7 cellular contexts compared by ENCODE assay signal in genomic region chr1:3170566-3171453, GRCh38.
DNase-seq lines count a peak whose midpoint lies in the region; ATAC-seq, FAIRE-seq and TF ChIP-seq lines count a peak whose summit lies in the region.

No MANE protein-coding gene starts in this region.

- peak overlapping the region; percentile 74 for H3K4me3 Mint-ChIP-seq in dendritic cell treated with granulocyte-macrophage colony-stimulating factor and Interleukin-4, amounts not matched to agents 40 ng/mL and 50 ng/mL, for 4 days

- intact Hi-C loops in dendritic cell treated with granulocyte-macrophage colony-stimulating factor and Interleukin-4, amounts not matched to agents 40 ng/mL and 50 ng/mL, for 4 days (cut with micrococcal nuclease): no loop called here
- intact Hi-C loops in mucosa of descending colon (cut with DNase I, micrococcal nuclease): no loop called here

- H3K36me3 ChIP-seq in mucosa of descending colon (ENCODE audit: low read depth): no peaks in the 10 kb centered on the region

- ATAC-seq in mucosa of descending colon (peak; percentile 75), HG03280 (IDR thresholded peaks at IDR 0.05; ENCODE audit: unreplicated experiment) (no peak)

- H3K9me3 ChIP-seq in mucosa of descending colon: no peaks in the 10 kb centered on the region

- no peaks in the 10 kb centered on the region for H3K36me3 Mint-ChIP-seq in dendritic cell treated with granulocyte-macrophage colony-stimulating factor and Interleukin-4, amounts not matched to agents 40 ng/mL and 50 ng/mL, for 4 days (ENCODE audit: low read depth)

- H3K4me1 Mint-ChIP-seq in dendritic cell treated with granulocyte-macrophage colony-stimulating factor and Interleukin-4, amounts not matched to agents 40 ng/mL and 50 ng/mL, for 4 days (ENCODE audit: low read depth): peaks cover 34% of the 10 kb centered on the region

- no peaks in the 10 kb centered on the region for H3K9me3 Mint-ChIP-seq in dendritic cell treated with granulocyte-macrophage colony-stimulating factor and Interleukin-4, amounts not matched to agents 40 ng/mL and 50 ng/mL, for 4 days

- no peak overlapping the region for H3K4me3 ChIP-seq in mucosa of descending colon

- DNase-seq in NCI-H2196 (lab: John Stamatoyannopoulos, UW; ENCODE audit: unreplicated experiment) (peak; percentile 88), mucosa of descending colon (peak; percentile 62 to 79 (median 65)), urothelium cell line (ENCODE audit: low spot score) (peak; percentile 81), OCI-M2 (lab: John Stamatoyannopoulos, UW; ENCODE audit: unreplicated experiment) (no peak), germinal center (ENCODE audit: low spot score) (no peak)

- H3K27ac Mint-ChIP-seq in dendritic cell treated with granulocyte-macrophage colony-stimulating factor and Interleukin-4, amounts not matched to agents 40 ng/mL and 50 ng/mL, for 4 days: peak overlapping the region; percentile 69

- no peak for FAIRE-seq in urothelium cell line (lab: Jason Lieb, UNC)

- no peak for TF ChIP-seq CTCF in mucosa of descending colon (IDR thresholded peaks at IDR 0.05)

- H3K4me1 ChIP-seq in mucosa of descending colon (ENCODE audit: low read depth): peaks cover 17% of the 10 kb centered on the region

- H3K27me3 Mint-ChIP-seq in dendritic cell treated with granulocyte-macrophage colony-stimulating factor and Interleukin-4, amounts not matched to agents 40 ng/mL and 50 ng/mL, for 4 days: peaks cover 25% of the 10 kb centered on the region

Comparison
In these comparisons a context has a peak if more than half of its experiments do, and no peak if none do; other contexts are left out.
1. DNase-seq: peak in NCI-H2196 (single experiment), mucosa of descending colon (3 of 3) and urothelium cell line (single experiment); none in OCI-M2 (single experiment) and germinal center (single experiment).